Comparison of ENCODE assay signal across 8 cellular contexts in the genomic region with DNA sequence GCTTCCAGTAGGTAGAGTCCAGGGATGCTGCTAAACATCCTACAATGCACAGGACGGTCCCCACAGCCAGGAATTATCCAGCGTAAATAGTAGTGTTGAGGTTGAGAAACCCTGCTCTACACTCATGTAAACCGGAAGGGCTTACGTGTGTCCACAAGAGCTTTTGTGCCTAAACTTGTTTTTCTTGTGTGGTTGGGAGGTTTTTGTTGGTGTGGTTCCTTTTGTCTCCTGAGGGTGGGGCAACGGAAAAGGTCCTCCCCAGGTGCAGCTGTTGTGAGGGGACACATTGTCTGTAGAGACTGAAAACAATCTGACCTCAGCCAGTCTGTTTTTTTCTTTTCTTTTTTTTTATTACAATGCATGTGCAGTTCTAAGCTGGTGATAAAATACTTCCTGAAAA.
DNase-seq lines count a peak whose midpoint lies in the region; ATAC-seq lines count a peak whose summit lies in the region.

No MANE protein-coding gene starts in this region.

- ATAC-seq in GM21423 (IDR thresholded peaks at IDR 0.05; ENCODE audit: unreplicated experiment), result peak; percentile 78

- DNase-seq in ELF-1 (ENCODE audit: low read depth, low spot score), result peak; percentile 51
- DNase-seq in NCI-H69 (lab: John Stamatoyannopoulos, UW), result peak; percentile 32
- peak; percentile 82 to 88 for DNase-seq in dermis microvascular lymphatic vessel endothelial cell (ENCODE audit: low read depth in 2 of 2)
- DNase-seq in OCI-M1 (lab: John Stamatoyannopoulos, UW), result no peak
- DNase-seq in HT-29 (ENCODE audit: low spot score), result no peak
- no peak for DNase-seq in NK-92 treated with Interleukin-12 subunit alpha and Interleukin-12 subunit beta, amount 100 ng/mL, for 24 hours (lab: John Stamatoyannopoulos, UW)
- DNase-seq in C1 segment of cervical spinal cord (lab: John Stamatoyannopoulos, UW), result no peak

Comparison
In these comparisons a context has a peak if more than half of its experiments do, and no peak if none do; other contexts are left out.
1. DNase-seq: peak in ELF-1 (single experiment), NCI-H69 (single experiment) and dermis microvascular lymphatic vessel endothelial cell (2 of 2); none in OCI-M1 (single experiment), HT-29 (single experiment), NK-92 treated with Interleukin-12 subunit alpha and Interleukin-12 subunit beta, amount 100 ng/mL, for 24 hours (single experiment) and C1 segment of cervical spinal cord (0 of 14).